Comparison of ENCODE assay signal across 9 cellular contexts in the genomic region with DNA sequence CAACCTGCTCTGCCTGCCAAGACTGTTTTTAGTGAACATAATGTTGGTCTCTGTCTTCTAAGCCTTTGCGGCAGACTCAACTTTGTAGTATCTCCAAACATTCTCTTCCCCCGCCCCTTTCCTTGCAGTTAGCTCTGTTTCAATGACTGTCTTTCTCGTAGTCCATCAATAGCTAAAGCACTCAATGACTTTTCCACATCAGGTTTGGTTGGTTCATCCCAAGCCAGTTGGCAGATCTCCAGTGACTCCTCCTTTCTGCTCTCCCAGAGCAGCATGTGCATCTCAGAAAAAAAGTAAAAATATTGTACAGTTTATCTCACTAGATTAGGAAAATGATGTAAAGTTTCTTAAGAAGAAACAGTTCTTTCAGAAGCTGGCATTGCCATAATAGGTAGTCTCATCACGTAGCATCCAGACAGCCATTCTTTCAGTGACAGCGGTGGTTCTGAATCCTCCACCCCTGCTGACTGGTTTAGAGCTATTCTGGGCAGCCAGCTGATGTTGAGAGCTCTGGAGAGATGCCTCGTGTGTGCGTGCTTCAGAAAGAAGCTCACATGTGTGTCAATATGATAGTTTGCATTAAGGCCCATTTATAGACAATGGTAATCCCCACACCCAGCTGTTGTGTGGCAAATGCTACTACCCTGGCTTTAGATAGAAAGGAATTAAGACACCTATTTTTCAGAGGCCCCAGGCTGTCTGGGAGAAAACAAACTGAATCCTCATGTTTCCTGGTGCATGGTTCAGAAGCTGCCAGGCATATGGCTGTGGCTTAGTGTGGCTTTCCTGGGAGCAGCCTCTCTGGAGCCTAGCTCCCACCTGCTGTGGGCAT. TPM values are rescaled to one million over a fixed set of nuclear protein-coding genes. Genes with fewer than 3 reads are reported as not detected.
DNase-seq lines count a peak whose midpoint lies in the region; ATAC-seq and TF ChIP-seq lines count a peak whose summit lies in the region.
"Had no signal": no experiment of that assay in that cellular context is flagged by ENCODE, and none has a peak within 500 bp of the region (broad histone marks: within the 10 kb centered on the region; RNA-seq: fewer than 3 reads in every experiment).

No MANE protein-coding gene starts in this region.

- peak; percentile 24 for DNase-seq in NCI-H2196 (lab: John Stamatoyannopoulos, UW; ENCODE audit: unreplicated experiment)
- no peak for DNase-seq in NCI-H2196 treated with DMSO at 0.1 percent for 48 hours (lab: John Stamatoyannopoulos, UW; ENCODE audit: unreplicated experiment)
- peak; percentile 21 for DNase-seq in NCI-H748 treated with DMSO at 0.1 percent for 48 hours (lab: John Stamatoyannopoulos, UW)
- DNase-seq in head of caudate nucleus: peak; percentile 40 to 93 (median 74)
- DNase-seq in uterus: peak in 1 of 2 donors; percentile 43
- no peak for DNase-seq in KBM-7
- no peak for DNase-seq in SIG-M5 (lab: John Stamatoyannopoulos, UW)

- H3K4me3 ChIP-seq in uterus: no peak overlapping the region

- in situ Hi-C loops in KBM-7 (cut with MboI; ENCODE audit: low pct_unique_long_range_greater_than_20kb, low sequenced_read_pairs): loop anchor here (25.0 kb wide), 1 partner anchor 164 kb away; no protein-coding TSS in a partner anchor

- no peak for TF ChIP-seq CTCF in uterus (IDR thresholded peaks at IDR 0.05)

- no peak for TF ChIP-seq POLR2A in uterus (IDR thresholded peaks at IDR 0.05)

- ATAC-seq in HG03280 (IDR thresholded peaks at IDR 0.05; ENCODE audit: unreplicated experiment): no peak

- H3K9me3 ChIP-seq in uterus: no peaks in the 10 kb centered on the region

- H3K36me3 ChIP-seq in uterus: no peaks in the 10 kb centered on the region

- H3K27ac ChIP-seq in uterus: peak overlapping the region; percentile 36 to 68

- H3K27me3 ChIP-seq in uterus: no peaks in the 10 kb centered on the region

- H3K4me1 ChIP-seq in uterus: no peaks in the 10 kb centered on the region

- intact Hi-C loops in head of caudate nucleus (cut with DNase I) (loop anchor here (5.0 kb wide), 1 partner anchor 54 kb away; a partner anchor contains a TSS), uterus (cut with DNase I; ENCODE audit: low total_unique reads) (no loop called here)

RNA-seq across cellular contexts. Expression of a gene that starts 53.2 kb away (rescaled TPM):
- total RNA-seq in uterus: 100 to 1,000 TPM; 334 to 604 (median 452) TPM

RNA-seq across cellular contexts. Expression of a gene that starts 53.6 kb away (rescaled TPM):
- total RNA-seq in uterus: 10 to 100 TPM in 1 of 4 donors, 1 to 10 TPM in 3; 1.3 to 10.3 (median 4.8) TPM
- total RNA-seq: activated T-helper 1 cell treated with anti-CD3 and anti-CD28 coated beads, Interleukin-12 subunit alpha, Interleukin-12 subunit beta, Interleukin-2, Interleukin-4 antibody, amounts not matched to agents 30 ng/mL and 10 ng/mL and 1 ng/mL, durations not matched to agents 14 hours and 24 hours and 36 hours had no signal

Comparison
In these comparisons a context has a peak if more than half of its experiments do, and no peak if none do; other contexts are left out.
1. DNase-seq: peak in NCI-H2196 (single experiment), NCI-H748 treated with DMSO at 0.1 percent for 48 hours (single experiment) and head of caudate nucleus (42 of 42); none in NCI-H2196 treated with DMSO at 0.1 percent for 48 hours (single experiment), KBM-7 (single experiment) and SIG-M5 (single experiment).